Comparison of ENCODE assay signal across 1 cellular context in genomic region chr12:94898388-94898787, GRCh38.
TF ChIP-seq lines count a peak whose summit lies in the region.

No MANE protein-coding gene starts in this region.

TF ChIP-seq in HepG2, 621 proteins besides CTCF, POLR2A, EP300 and RAD21 (continued from another document):
- TF ChIP-seq PAXIP1 (CRISPR knock-in tag; conservative IDR thresholded peaks at IDR 0.05) (no peak), ZNF12 (CRISPR knock-in tag; IDR thresholded peaks at IDR 0.05) (peak; percentile 21; the same call in 1 of the 2 replicates), ZBTB42 (CRISPR knock-in tag; IDR thresholded peaks at IDR 0.05) (no peak), ZNF7 (CRISPR knock-in tag; IDR thresholded peaks at IDR 0.05) (peak; percentile 99), ZFP36L1 (CRISPR knock-in tag; IDR thresholded peaks at IDR 0.05) (no peak)
